In genomic region chr13:77729502-77730221, GRCh38 we compare ENCODE assay signal across 8 cellular contexts. TPM values are rescaled to one million over a fixed set of nuclear protein-coding genes. Genes with fewer than 3 reads are reported as not detected.
DNase-seq lines count a peak whose midpoint lies in the region; ATAC-seq and TF ChIP-seq lines count a peak whose summit lies in the region.

No MANE protein-coding gene starts in this region.

- CTCF ChIA-PET in activated CD4-positive, alpha-beta memory T cell treated with anti-CD3 and anti-CD28 coated beads, Interleukin-2, amount 10 ng/mL, durations not matched to agents 7 days and 5 days (lab: Charles Lee): interaction anchor here (1.8 kb wide), 1 partner anchor 23 kb away, joined by 4 read pairs; no protein-coding TSS in a partner anchor

- H3K9me3 ChIP-seq in spleen (no peaks in the 10 kb centered on the region), breast epithelium (no peaks in the 10 kb centered on the region)

- peak; percentile 98 for ATAC-seq in HG02981 (IDR thresholded peaks at IDR 0.05; ENCODE audit: unreplicated experiment)
- no peak for ATAC-seq in left colon

- DNase-seq in stimulated activated CD4-positive, alpha-beta T cell treated with anti-CD3 and anti-CD28 coated beads, Interleukin-15, amount 100 ng/mL, for 24 hours: peak; percentile 59
- DNase-seq in stimulated activated CD4-positive, alpha-beta T cell treated with anti-CD3 and anti-CD28 coated beads, Interleukin-4, amount 100 ng/mL, for 4 hours: no peak
- DNase-seq in activated CD4-positive, alpha-beta memory T cell treated with anti-CD3 and anti-CD28 coated beads, Interleukin-2, amount 10 ng/mL, durations not matched to agents 7 days and 5 days: peak; percentile 62
- no peak for DNase-seq in spleen
- DNase-seq in left colon: no peak
- no peak for DNase-seq in NCI-H524 (lab: John Stamatoyannopoulos, UW)
- no peak for DNase-seq in breast epithelium (ENCODE audit: low spot score in 2 of 2)

- no peak for TF ChIP-seq POLR2A in spleen (IDR thresholded peaks at IDR 0.05)
- TF ChIP-seq POLR2A in breast epithelium (IDR thresholded peaks at IDR 0.05): no peak

- H3K4me1 ChIP-seq in spleen (peaks cover 0 to 27% (median 12%) of the 10 kb centered on the region in 6 donors), breast epithelium (no peaks in the 10 kb centered on the region)

- intact Hi-C loops in spleen (cut with DNase I; ENCODE audit: low total_unique reads) (no loop called here), left colon (cut with DNase I, micrococcal nuclease) (no loop called here), breast epithelium (cut with DNase I; ENCODE audit: low total_unique reads) (loop anchor here (5.0 kb wide), 1 partner anchor 1148 kb away; no protein-coding TSS in a partner anchor)

- peak overlapping the region; percentile 49 for H3K4me3 Mint-ChIP-seq in activated CD4-positive, alpha-beta memory T cell treated with anti-CD3 and anti-CD28 coated beads, Interleukin-2, amount 10 ng/mL, durations not matched to agents 7 days and 5 days

- H3K4me3 ChIP-seq in spleen (no peak overlapping the region), breast epithelium (no peak overlapping the region)

- H3K27me3 ChIP-seq in spleen (replicated peaks in 1 of 7) (no peaks in the 10 kb centered on the region), breast epithelium (no peaks in the 10 kb centered on the region)

- POLR2A ChIA-PET in activated CD4-positive, alpha-beta memory T cell treated with anti-CD3 and anti-CD28 coated beads, Interleukin-2, amount 10 ng/mL, durations not matched to agents 7 days and 5 days (lab: Charles Lee): interaction anchor here (1.8 to 2.9 kb wide), 3 partner anchors 30 to 400 kb away, joined by 4 to 19 read pairs (median 10); partner anchors contain the start of gene SLAIN1

- TF ChIP-seq CTCF in spleen (IDR thresholded peaks at IDR 0.05 in 8 of 11, conservative IDR thresholded peaks at IDR 0.05 in 3 of 11): no peak
- TF ChIP-seq CTCF in breast epithelium (IDR thresholded peaks at IDR 0.05): no peak

- 56 to 78% (median 68%) methylated on average over 8 of the region's 8 CpGs for WGBS in spleen, 5 donors

- H3K27ac Mint-ChIP-seq in activated CD4-positive, alpha-beta memory T cell treated with anti-CD3 and anti-CD28 coated beads, Interleukin-2, amount 10 ng/mL, durations not matched to agents 7 days and 5 days: peak overlapping the region; percentile 80

- peaks cover 38% of the 10 kb centered on the region for H3K36me3 Mint-ChIP-seq in activated CD4-positive, alpha-beta memory T cell treated with anti-CD3 and anti-CD28 coated beads, Interleukin-2, amount 10 ng/mL, durations not matched to agents 7 days and 5 days (ENCODE audit: low read depth)

- H3K4me1 Mint-ChIP-seq in activated CD4-positive, alpha-beta memory T cell treated with anti-CD3 and anti-CD28 coated beads, Interleukin-2, amount 10 ng/mL, durations not matched to agents 7 days and 5 days: peaks cover 33% of the 10 kb centered on the region

- no peaks in the 10 kb centered on the region for H3K9me3 Mint-ChIP-seq in activated CD4-positive, alpha-beta memory T cell treated with anti-CD3 and anti-CD28 coated beads, Interleukin-2, amount 10 ng/mL, durations not matched to agents 7 days and 5 days

- no peaks in the 10 kb centered on the region for H3K27me3 Mint-ChIP-seq in activated CD4-positive, alpha-beta memory T cell treated with anti-CD3 and anti-CD28 coated beads, Interleukin-2, amount 10 ng/mL, durations not matched to agents 7 days and 5 days

- peak overlapping the region in 1 of 8 donors; percentile 12 for H3K27ac ChIP-seq in spleen
- no peak overlapping the region for H3K27ac ChIP-seq in breast epithelium

- peaks cover 0 to 29% (median under 1%) of the 10 kb centered on the region in 6 donors for H3K36me3 ChIP-seq in spleen
- H3K36me3 ChIP-seq in breast epithelium: no peaks in the 10 kb centered on the region

RNA-seq across cellular contexts. Expression of gene SLAIN1, which starts 32.2 kb away (rescaled TPM):
- total RNA-seq in activated CD4-positive, alpha-beta memory T cell treated with anti-CD3 and anti-CD28 coated beads, Interleukin-2, amount 10 ng/mL, durations not matched to agents 7 days and 5 days: 10 to 100 TPM; 31.0 to 33.6 TPM
- total RNA-seq in spleen (10 to 100 TPM; 16.1 to 32.6 (median 19.7) TPM), left colon (1 to 10 TPM; 2.6 to 4.9 TPM), breast epithelium (10 to 100 TPM in 2 of 3 donors, 1 to 10 TPM in 1; 3.0 to 16.7 (median 15.1) TPM)
- polyA plus RNA-seq in spleen: 10 to 100 TPM in 2 of 3 donors, 1 to 10 TPM in 1; 8.7 to 10.5 (median 10.2) TPM

Comparison
In these comparisons a context has a peak if more than half of its experiments do, and no peak if none do; other contexts are left out.
1. DNase-seq: peak in stimulated activated CD4-positive, alpha-beta T cell treated with anti-CD3 and anti-CD28 coated beads, Interleukin-15, amount 100 ng/mL, for 24 hours (single experiment) and activated CD4-positive, alpha-beta memory T cell treated with anti-CD3 and anti-CD28 coated beads, Interleukin-2, amount 10 ng/mL, durations not matched to agents 7 days and 5 days (single experiment); none in stimulated activated CD4-positive, alpha-beta T cell treated with anti-CD3 and anti-CD28 coated beads, Interleukin-4, amount 100 ng/mL, for 4 hours (0 of 2), spleen (single experiment), left colon (0 of 2), NCI-H524 (0 of 2) and breast epithelium (0 of 2).